Comparison of ENCODE assay signal across 19 cellular contexts in genomic region chrX:134622813-134623185, GRCh38. TPM values are rescaled to one million over a fixed set of nuclear protein-coding genes. Genes with fewer than 3 reads are reported as not detected.
A peak's percentile ranks its signal among the peaks of the same experiment; 100 is the strongest.
DNase-seq lines count a peak whose midpoint lies in the region; ATAC-seq, FAIRE-seq and TF ChIP-seq lines count a peak whose summit lies in the region.
"Had no signal": no experiment of that assay in that cellular context is flagged by ENCODE, and none has a peak within 500 bp of the region (broad histone marks: within the 10 kb centered on the region; RNA-seq: fewer than 3 reads in every experiment).

No MANE protein-coding gene starts in this region.

- FAIRE-seq in A549 (lab: Jason Lieb, UNC) = no peak
- FAIRE-seq: A204.1, small intestine, urothelium cell line had no signal

- H3K9me3 ChIP-seq in A549 = no peaks in the 10 kb centered on the region
- no peaks in the 10 kb centered on the region for H3K9me3 ChIP-seq in SK-N-MC (ENCODE audit: low read depth, low read length)

- ATAC-seq in A549 (no peak), foreskin keratinocyte (peak; percentile 45), GM19397 (IDR thresholded peaks at IDR 0.05; ENCODE audit: unreplicated experiment) (no peak), HG03460 (IDR thresholded peaks at IDR 0.05; ENCODE audit: unreplicated experiment) (no peak)

- no peak for TF ChIP-seq EP300 in A549 (IDR thresholded peaks at IDR 0.05)

- no peaks in the 10 kb centered on the region for H3K36me3 ChIP-seq in SK-N-MC (ENCODE audit: insufficient read depth, low read length)

- POLR2A ChIA-PET in A549 (lab: Yijun Ruan, JAX) = interaction anchor here (1.4 kb wide), 1 partner anchor 48 kb away, joined by 6 read pairs; no protein-coding TSS in a partner anchor

- peak overlapping the region; percentile 51 for H3K4me2 ChIP-seq in A549

- TF ChIP-seq POLR2A in A549 (IDR thresholded peaks at IDR 0.05; ENCODE audit: low read length) = no peak

- DNase-seq in A549 (ENCODE audit: low read depth in 1 of 2, low spot score in 1 of 2) = no peak
- peak; percentile 13 for DNase-seq in HT1080 (ENCODE audit: low read depth)
- no peak for DNase-seq in SK-N-MC (ENCODE audit: low read depth, low spot score)
- DNase-seq in foreskin keratinocyte = peak; percentile 55 to 77
- DNase-seq in activated naive CD4-positive, alpha-beta T cell treated with Interleukin-2 at 50 U/mL for 16 hours = no peak
- no peak for DNase-seq in germinal center (ENCODE audit: low spot score)
- DNase-seq: anterior cingulate cortex; Calu3; immature natural killer cell; KG1; NCI-H526; occipital lobe; small intestine; stimulated activated naive CD4-positive, alpha-beta T cell treated with Interleukin-2 at 50 U/mL for 16 hours had no signal

- WGBS in A549 (ENCODE audit: missing lambda C conversion rate) = 79% methylated on average over 2 of the region's 2 CpGs

- H3K9ac ChIP-seq in SK-N-MC (ENCODE audit: insufficient read length) = no peak overlapping the region

- peaks cover 27% of the 10 kb centered on the region for H3K4me1 ChIP-seq in A549
- H3K4me1 ChIP-seq in foreskin keratinocyte = peaks cover 18% of the 10 kb centered on the region

- H3K27me3 ChIP-seq in foreskin keratinocyte = no peaks in the 10 kb centered on the region

- H3K27ac ChIP-seq in A549 (peak overlapping the region; percentile 62 to 90), SK-N-MC (peak overlapping the region; percentile 95), foreskin keratinocyte (no peak overlapping the region)

- CTCF ChIA-PET in A549 (lab: Yijun Ruan, JAX) = interaction anchor here (0.9 kb wide), 1 partner anchor 9 kb away, joined by 4 read pairs; no protein-coding TSS in a partner anchor

- no peak for TF ChIP-seq RAD21 in A549 (conservative IDR thresholded peaks at IDR 0.05 in 1 of 2, IDR thresholded peaks at IDR 0.05 in 1 of 2)

- no peak for TF ChIP-seq CTCF in A549 (IDR thresholded peaks at IDR 0.05)
- no peak for TF ChIP-seq CTCF in foreskin keratinocyte (conservative IDR thresholded peaks at IDR 0.05)

- H3K4me3 ChIP-seq in A549 (no peak overlapping the region), SK-N-MC (peak overlapping the region; percentile 58)

TF ChIP-seq in A549, 52 proteins besides CTCF, POLR2A, EP300 and RAD21:
- TF ChIP-seq JUN (IDR thresholded peaks at IDR 0.05) (no peak), CEBPB (IDR thresholded peaks at IDR 0.05) (no peak), MAFK (IDR thresholded peaks at IDR 0.05; ENCODE audit: partially characterized antibody) (no peak)

RNA-seq across cellular contexts. Expression of gene PLAC1, which starts 35.5 kb away (rescaled TPM):
- polyA plus RNA-seq in A549 (2011; rRNA removed) (2.6 and 2.9 TPM in 2 replicates), A549 (2017; fragmentation: RNase III; extraction: RNeasy Plus Mini Kit Qiagen cat#74134 plus additional on column Dnase treatment) (0.79 to 1.4 TPM (median 0.87 TPM) in 3 replicates), foreskin keratinocyte (4.9 and 6.0 TPM in 2 replicates)
- 2.1 and 2.4 TPM in 2 replicates for polyA plus RNA-seq in A549 (2012; cell fraction: cytosol; rRNA removed)
- polyA plus RNA-seq in A549 (2012; cell fraction: nucleus; rRNA removed) = 2.8 and 3.3 TPM in 2 replicates
- 1.7 and 2.0 TPM in 2 replicates for polyA minus RNA-seq in A549 (2011; rRNA and poly(A)+ RNA removed)
- total RNA-seq in HT1080 (2014; rRNA removed; shearing (Covaris generic)) = 0.57 and 2.1 TPM in 2 replicates
- polyA plus RNA-seq in HT1080 (2015; cell fraction: cytosol; rRNA removed) = 0.97 and 1.5 TPM in 2 replicates
- 0.63 and 1.5 TPM in 2 replicates for polyA plus RNA-seq in HT1080 (2015; cell fraction: nucleus; rRNA removed)
- total RNA-seq in foreskin keratinocyte = 4.0 and 5.1 TPM in 2 replicates
- total RNA-seq: Calu3, mesenteric fat pad, occipital lobe had no signal
- polyA plus RNA-seq: immature natural killer cell had no signal

Comparison
In these comparisons a context has a peak if more than half of its experiments do, and no peak if none do; other contexts are left out.
1. DNase-seq: peak in HT1080 (single experiment) and foreskin keratinocyte (2 of 2); none in A549 (0 of 2), SK-N-MC (single experiment), activated naive CD4-positive, alpha-beta T cell treated with Interleukin-2 at 50 U/mL for 16 hours (single experiment) and germinal center (single experiment).